ENCODE assay signal across 27 cellular contexts in genomic region chr7:28842769-28843295, GRCh38.
"Had no signal": no experiment of that assay in that cellular context is flagged by ENCODE, and none has a peak within 500 bp of the region (broad histone marks: within the 10 kb centered on the region; RNA-seq: fewer than 3 reads in every experiment).

No MANE protein-coding gene starts in this region.

- H3K27ac ChIP-seq: lower lobe of right lung, pancreas, psoas muscle, skin epidermis, stomach, testis, thyroid gland, transverse colon, upper lobe of left lung had no signal

- H3K9me3 ChIP-seq: lower lobe of right lung, pancreas, psoas muscle, stomach, testis, thyroid gland, transverse colon, upper lobe of left lung had no signal

- DNase-seq: glutamatergic neuron; hippocampal formation; kidney glomerular epithelial cell; left cardiac atrium; lower lobe of right lung; mammary epithelial cell; mesenchymal stem cell; naive thymus-derived CD8-positive, alpha-beta T cell; nucleus accumbens; pancreas; psoas muscle; stimulated activated CD4-positive, alpha-beta T cell treated with anti-CD3 and anti-CD28 coated beads, Interleukin-12 subunit alpha, Interleukin-12 subunit beta, amount 100 ng/mL, for 4 hours; stimulated activated CD4-positive, alpha-beta T cell treated with anti-CD3 and anti-CD28 coated beads, Interleukin-15, amount 100 ng/mL, for 24 hours; stimulated activated CD4-positive, alpha-beta T cell treated with anti-CD3 and anti-CD28 coated beads, Interleukin-2, amount 100 ng/mL, for 24 hours; stimulated activated CD4-positive, alpha-beta T cell treated with anti-CD3 and anti-CD28 coated beads, Interleukin-4, amount 100 ng/mL, for 1 hour; stimulated activated naive B cell treated with anti-CD40 and anti-IgM and Interleukin-4, amounts not matched to agents 10 μg/mL and 1 μg/mL and 100 μg/mL, for 72 hours; stimulated activated naive CD8-positive, alpha-beta T cell treated with anti-CD3 and anti-CD28 coated beads, Interleukin-15, Interleukin-2, amounts not matched to agents 100 U/mL and 50 U/mL, for 24 hours; stomach; thyroid gland; transverse colon; upper lobe of left lung had no signal

- ATAC-seq: left cardiac atrium; left lobe of liver; lower lobe of right lung; naive thymus-derived CD8-positive, alpha-beta T cell; pancreas; psoas muscle; sciatic nerve; stimulated activated naive B cell treated with anti-CD40 and anti-IgM and Interleukin-4, amounts not matched to agents 10 μg/mL and 1 μg/mL and 100 μg/mL, for 72 hours; stimulated activated naive CD8-positive, alpha-beta T cell treated with anti-CD3 and anti-CD28 coated beads, Interleukin-15, Interleukin-2, amounts not matched to agents 100 U/mL and 50 U/mL, for 24 hours had no signal

- H3K36me3 Mint-ChIP-seq: naive thymus-derived CD8-positive, alpha-beta T cell; stimulated activated naive B cell treated with anti-CD40 and anti-IgM and Interleukin-4, amounts not matched to agents 10 μg/mL and 1 μg/mL and 100 μg/mL, for 72 hours had no signal

- H3K9me3 Mint-ChIP-seq: naive thymus-derived CD8-positive, alpha-beta T cell; nephron had no signal

- H3K36me3 ChIP-seq: lower lobe of right lung, pancreas, stomach, thyroid gland, transverse colon, upper lobe of left lung had no signal

- H3K4me3 Mint-ChIP-seq: naive thymus-derived CD8-positive, alpha-beta T cell; nephron; stimulated activated naive B cell treated with anti-CD40 and anti-IgM and Interleukin-4, amounts not matched to agents 10 μg/mL and 1 μg/mL and 100 μg/mL, for 72 hours had no signal

- H3K27me3 ChIP-seq: pancreas, stomach, testis, thyroid gland, transverse colon, upper lobe of left lung had no signal

- H3K4me1 ChIP-seq: pancreas, psoas muscle, thyroid gland, transverse colon had no signal

- H3K4me3 ChIP-seq: lower lobe of right lung, pancreas, psoas muscle, skin epidermis, stomach, testis, thyroid gland, transverse colon, upper lobe of left lung had no signal

- H3K4me1 Mint-ChIP-seq: naive thymus-derived CD8-positive, alpha-beta T cell; stimulated activated naive B cell treated with anti-CD40 and anti-IgM and Interleukin-4, amounts not matched to agents 10 μg/mL and 1 μg/mL and 100 μg/mL, for 72 hours had no signal

- FAIRE-seq: keratinocyte, pancreas had no signal

- H3K27ac Mint-ChIP-seq: naive thymus-derived CD8-positive, alpha-beta T cell; nephron; stimulated activated naive B cell treated with anti-CD40 and anti-IgM and Interleukin-4, amounts not matched to agents 10 μg/mL and 1 μg/mL and 100 μg/mL, for 72 hours had no signal
